In the genomic region with DNA sequence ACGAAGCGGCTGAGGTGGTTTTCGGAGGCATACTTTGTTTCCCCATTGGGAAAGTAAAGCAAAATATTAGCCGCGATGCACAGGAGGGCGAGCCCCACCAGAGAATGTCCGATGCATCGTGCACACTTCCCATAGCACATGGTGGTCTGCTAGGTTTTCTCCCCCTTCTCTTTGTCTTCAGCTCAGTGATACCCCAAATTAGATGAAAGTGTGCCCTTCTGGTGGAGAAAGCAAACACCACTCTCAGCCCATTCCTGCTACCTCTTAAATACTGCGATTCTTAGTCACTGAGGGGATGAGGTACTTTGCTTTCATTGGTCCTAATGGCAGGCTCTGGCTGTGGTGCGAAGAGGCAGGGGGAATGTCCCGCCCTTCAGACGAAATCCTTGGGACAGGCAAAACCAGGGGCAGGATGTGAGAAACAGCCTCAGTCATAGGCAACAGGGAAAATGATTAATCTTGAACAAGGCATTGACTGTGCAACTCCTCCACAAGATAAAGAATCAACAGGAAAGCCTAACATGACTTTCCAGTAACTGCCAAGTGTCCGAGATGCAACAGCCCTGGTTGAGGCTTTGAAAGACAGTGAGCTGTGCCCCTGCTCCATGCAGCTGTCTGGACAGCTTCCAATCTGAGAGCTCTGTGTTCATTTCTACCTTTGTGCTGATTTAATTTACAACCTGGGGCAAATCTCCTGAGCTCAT, we compare ENCODE assay signal across 1 cellular context.
TF ChIP-seq lines count a peak whose summit lies in the region.

Gene TM4SF1 (minus strand): TSS at position 242 of the 704 bp plus-strand sequence. CDS start 102 bp downstream, at position 140.

TF ChIP-seq in HepG2, 621 proteins besides CTCF, POLR2A, EP300 and RAD21 (continued from another document and continues in another):
- TF ChIP-seq, protein P1, sequence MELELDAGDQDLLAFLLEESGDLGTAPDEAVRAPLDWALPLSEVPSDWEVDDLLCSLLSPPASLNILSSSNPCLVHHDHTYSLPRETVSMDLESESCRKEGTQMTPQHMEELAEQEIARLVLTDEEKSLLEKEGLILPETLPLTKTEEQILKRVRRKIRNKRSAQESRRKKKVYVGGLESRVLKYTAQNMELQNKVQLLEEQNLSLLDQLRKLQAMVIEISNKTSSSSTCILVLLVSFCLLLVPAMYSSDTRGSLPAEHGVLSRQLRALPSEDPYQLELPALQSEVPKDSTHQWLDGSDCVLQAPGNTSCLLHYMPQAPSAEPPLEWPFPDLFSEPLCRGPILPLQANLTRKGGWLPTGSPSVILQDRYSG (CRISPR knock-in tag; IDR thresholded peaks at IDR 0.05) = no peak; the same call in 1 of the 2 replicates
- TF ChIP-seq, protein P2, sequence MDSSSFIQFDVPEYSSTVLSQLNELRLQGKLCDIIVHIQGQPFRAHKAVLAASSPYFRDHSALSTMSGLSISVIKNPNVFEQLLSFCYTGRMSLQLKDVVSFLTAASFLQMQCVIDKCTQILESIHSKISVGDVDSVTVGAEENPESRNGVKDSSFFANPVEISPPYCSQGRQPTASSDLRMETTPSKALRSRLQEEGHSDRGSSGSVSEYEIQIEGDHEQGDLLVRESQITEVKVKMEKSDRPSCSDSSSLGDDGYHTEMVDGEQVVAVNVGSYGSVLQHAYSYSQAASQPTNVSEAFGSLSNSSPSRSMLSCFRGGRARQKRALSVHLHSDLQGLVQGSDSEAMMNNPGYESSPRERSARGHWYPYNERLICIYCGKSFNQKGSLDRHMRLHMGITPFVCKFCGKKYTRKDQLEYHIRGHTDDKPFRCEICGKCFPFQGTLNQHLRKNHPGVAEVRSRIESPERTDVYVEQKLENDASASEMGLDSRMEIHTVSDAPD (CRISPR knock-in tag; IDR thresholded peaks at IDR 0.05) = peak; percentile 74; the same call in 1 of the 2 replicates
- TF ChIP-seq, protein P3, sequence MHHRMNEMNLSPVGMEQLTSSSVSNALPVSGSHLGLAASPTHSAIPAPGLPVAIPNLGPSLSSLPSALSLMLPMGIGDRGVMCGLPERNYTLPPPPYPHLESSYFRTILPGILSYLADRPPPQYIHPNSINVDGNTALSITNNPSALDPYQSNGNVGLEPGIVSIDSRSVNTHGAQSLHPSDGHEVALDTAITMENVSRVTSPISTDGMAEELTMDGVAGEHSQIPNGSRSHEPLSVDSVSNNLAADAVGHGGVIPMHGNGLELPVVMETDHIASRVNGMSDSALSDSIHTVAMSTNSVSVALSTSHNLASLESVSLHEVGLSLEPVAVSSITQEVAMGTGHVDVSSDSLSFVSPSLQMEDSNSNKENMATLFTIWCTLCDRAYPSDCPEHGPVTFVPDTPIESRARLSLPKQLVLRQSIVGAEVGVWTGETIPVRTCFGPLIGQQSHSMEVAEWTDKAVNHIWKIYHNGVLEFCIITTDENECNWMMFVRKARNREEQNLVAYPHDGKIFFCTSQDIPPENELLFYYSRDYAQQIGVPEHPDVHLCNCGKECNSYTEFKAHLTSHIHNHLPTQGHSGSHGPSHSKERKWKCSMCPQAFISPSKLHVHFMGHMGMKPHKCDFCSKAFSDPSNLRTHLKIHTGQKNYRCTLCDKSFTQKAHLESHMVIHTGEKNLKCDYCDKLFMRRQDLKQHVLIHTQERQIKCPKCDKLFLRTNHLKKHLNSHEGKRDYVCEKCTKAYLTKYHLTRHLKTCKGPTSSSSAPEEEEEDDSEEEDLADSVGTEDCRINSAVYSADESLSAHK (CRISPR knock-in tag; IDR thresholded peaks at IDR 0.05; ENCODE audit: borderline replicate concordance) = no peak
- no peak for TF ChIP-seq STAT5B (CRISPR knock-in tag; IDR thresholded peaks at IDR 0.05)
- TF ChIP-seq MEF2D (CRISPR knock-in tag; IDR thresholded peaks at IDR 0.05) = no peak
- TF ChIP-seq TARDBP (CRISPR knock-in tag; IDR thresholded peaks at IDR 0.05) = peak; percentile 80; the same call in 1 of the 2 replicates
- TF ChIP-seq ZNF782 (CRISPR knock-in tag; IDR thresholded peaks at IDR 0.05; ENCODE audit: borderline replicate concordance) = peak; percentile 23; the same call in 1 of the 2 replicates
- no peak for TF ChIP-seq ZKSCAN1 (IDR thresholded peaks at IDR 0.05; ENCODE audit: low read length)
- 0 out of 2 replicates have a peak, but pooled peaks have one; percentile 28 for TF ChIP-seq HDAC1 (CRISPR knock-in tag; IDR thresholded peaks at IDR 0.05)
- TF ChIP-seq ZBTB38 (CRISPR knock-in tag; IDR thresholded peaks at IDR 0.05) = peak; percentile 54; the same call in 1 of the 2 replicates
- TF ChIP-seq TBX3 (IDR thresholded peaks at IDR 0.05; ENCODE audit: borderline replicate concordance) = peak; percentile 34; the same call in 1 of the 2 replicates
- peak; percentile 17; the same call in 1 of the 2 replicates for TF ChIP-seq ZNF281 (CRISPR knock-in tag; IDR thresholded peaks at IDR 0.05; ENCODE audit: borderline replicate concordance)
- TF ChIP-seq ZNF850 (CRISPR knock-in tag; conservative IDR thresholded peaks at IDR 0.05) = no peak
- no peak for TF ChIP-seq ZNF260 (CRISPR knock-in tag; IDR thresholded peaks at IDR 0.05; ENCODE audit: borderline replicate concordance, low read depth)
- no peak for TF ChIP-seq ZNF230 (CRISPR knock-in tag; IDR thresholded peaks at IDR 0.05)
- no peak for TF ChIP-seq HES4 (CRISPR knock-in tag; IDR thresholded peaks at IDR 0.05; ENCODE audit: borderline replicate concordance)
- TF ChIP-seq FOXM1 (CRISPR knock-in tag; IDR thresholded peaks at IDR 0.05) = no peak
- TF ChIP-seq, protein P4, sequence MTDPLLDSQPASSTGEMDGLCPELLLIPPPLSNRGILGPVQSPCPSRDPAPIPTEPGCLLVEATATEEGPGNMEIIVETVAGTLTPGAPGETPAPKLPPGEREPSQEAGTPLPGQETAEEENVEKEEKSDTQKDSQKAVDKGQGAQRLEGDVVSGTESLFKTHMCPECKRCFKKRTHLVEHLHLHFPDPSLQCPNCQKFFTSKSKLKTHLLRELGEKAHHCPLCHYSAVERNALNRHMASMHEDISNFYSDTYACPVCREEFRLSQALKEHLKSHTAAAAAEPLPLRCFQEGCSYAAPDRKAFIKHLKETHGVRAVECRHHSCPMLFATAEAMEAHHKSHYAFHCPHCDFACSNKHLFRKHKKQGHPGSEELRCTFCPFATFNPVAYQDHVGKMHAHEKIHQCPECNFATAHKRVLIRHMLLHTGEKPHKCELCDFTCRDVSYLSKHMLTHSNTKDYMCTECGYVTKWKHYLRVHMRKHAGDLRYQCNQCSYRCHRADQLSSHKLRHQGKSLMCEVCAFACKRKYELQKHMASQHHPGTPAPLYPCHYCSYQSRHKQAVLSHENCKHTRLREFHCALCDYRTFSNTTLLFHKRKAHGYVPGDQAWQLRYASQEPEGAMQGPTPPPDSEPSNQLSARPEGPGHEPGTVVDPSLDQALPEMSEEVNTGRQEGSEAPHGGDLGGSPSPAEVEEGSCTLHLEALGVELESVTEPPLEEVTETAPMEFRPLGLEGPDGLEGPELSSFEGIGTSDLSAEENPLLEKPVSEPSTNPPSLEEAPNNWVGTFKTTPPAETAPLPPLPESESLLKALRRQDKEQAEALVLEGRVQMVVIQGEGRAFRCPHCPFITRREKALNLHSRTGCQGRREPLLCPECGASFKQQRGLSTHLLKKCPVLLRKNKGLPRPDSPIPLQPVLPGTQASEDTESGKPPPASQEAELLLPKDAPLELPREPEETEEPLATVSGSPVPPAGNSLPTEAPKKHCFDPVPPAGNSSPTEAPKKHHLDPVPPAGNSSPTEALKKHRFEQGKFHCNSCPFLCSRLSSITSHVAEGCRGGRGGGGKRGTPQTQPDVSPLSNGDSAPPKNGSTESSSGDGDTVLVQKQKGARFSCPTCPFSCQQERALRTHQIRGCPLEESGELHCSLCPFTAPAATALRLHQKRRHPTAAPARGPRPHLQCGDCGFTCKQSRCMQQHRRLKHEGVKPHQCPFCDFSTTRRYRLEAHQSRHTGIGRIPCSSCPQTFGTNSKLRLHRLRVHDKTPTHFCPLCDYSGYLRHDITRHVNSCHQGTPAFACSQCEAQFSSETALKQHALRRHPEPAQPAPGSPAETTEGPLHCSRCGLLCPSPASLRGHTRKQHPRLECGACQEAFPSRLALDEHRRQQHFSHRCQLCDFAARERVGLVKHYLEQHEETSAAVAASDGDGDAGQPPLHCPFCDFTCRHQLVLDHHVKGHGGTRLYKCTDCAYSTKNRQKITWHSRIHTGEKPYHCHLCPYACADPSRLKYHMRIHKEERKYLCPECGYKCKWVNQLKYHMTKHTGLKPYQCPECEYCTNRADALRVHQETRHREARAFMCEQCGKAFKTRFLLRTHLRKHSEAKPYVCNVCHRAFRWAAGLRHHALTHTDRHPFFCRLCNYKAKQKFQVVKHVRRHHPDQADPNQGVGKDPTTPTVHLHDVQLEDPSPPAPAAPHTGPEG (CRISPR knock-in tag; IDR thresholded peaks at IDR 0.05) = peak; percentile 58; the same call in 1 of the 2 replicates
- TF ChIP-seq, protein P5, sequence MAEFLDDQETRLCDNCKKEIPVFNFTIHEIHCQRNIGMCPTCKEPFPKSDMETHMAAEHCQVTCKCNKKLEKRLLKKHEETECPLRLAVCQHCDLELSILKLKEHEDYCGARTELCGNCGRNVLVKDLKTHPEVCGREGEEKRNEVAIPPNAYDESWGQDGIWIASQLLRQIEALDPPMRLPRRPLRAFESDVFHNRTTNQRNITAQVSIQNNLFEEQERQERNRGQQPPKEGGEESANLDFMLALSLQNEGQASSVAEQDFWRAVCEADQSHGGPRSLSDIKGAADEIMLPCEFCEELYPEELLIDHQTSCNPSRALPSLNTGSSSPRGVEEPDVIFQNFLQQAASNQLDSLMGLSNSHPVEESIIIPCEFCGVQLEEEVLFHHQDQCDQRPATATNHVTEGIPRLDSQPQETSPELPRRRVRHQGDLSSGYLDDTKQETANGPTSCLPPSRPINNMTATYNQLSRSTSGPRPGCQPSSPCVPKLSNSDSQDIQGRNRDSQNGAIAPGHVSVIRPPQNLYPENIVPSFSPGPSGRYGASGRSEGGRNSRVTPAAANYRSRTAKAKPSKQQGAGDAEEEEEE (CRISPR knock-in tag; IDR thresholded peaks at IDR 0.05; ENCODE audit: borderline replicate concordance) = no peak
- TF ChIP-seq ZKSCAN8 (CRISPR knock-in tag; IDR thresholded peaks at IDR 0.05; ENCODE audit: borderline replicate concordance) = peak; percentile 53
- TF ChIP-seq KDM2A (CRISPR knock-in tag; IDR thresholded peaks at IDR 0.05; ENCODE audit: borderline replicate concordance, low read depth) = peak; percentile 65
- TF ChIP-seq SP140L (CRISPR knock-in tag; IDR thresholded peaks at IDR 0.05; ENCODE audit: borderline replicate concordance) = peak; percentile 25; the same call in 1 of the 2 replicates
- no peak for TF ChIP-seq CHCHD3 (CRISPR knock-in tag; IDR thresholded peaks at IDR 0.05)
- no peak for TF ChIP-seq ATRX (CRISPR knock-in tag; IDR thresholded peaks at IDR 0.05; ENCODE audit: borderline replicate concordance)
- TF ChIP-seq KDM5B (CRISPR knock-in tag; IDR thresholded peaks at IDR 0.05; ENCODE audit: borderline replicate concordance) = peak; percentile 53; the same call in 1 of the 2 replicates
- TF ChIP-seq KDM3A (CRISPR knock-in tag; IDR thresholded peaks at IDR 0.05; ENCODE audit: low read depth) = no peak
- no peak for TF ChIP-seq RARG (CRISPR knock-in tag; IDR thresholded peaks at IDR 0.05; ENCODE audit: low read depth)
- no peak; the same call in 1 of the 2 replicates for TF ChIP-seq TOE1 (CRISPR knock-in tag; IDR thresholded peaks at IDR 0.05)
- no peak for TF ChIP-seq PCBP2 (optimal IDR thresholded peaks at IDR 0.05; ENCODE audit: low read depth, low read length, poor library complexity, severe bottlenecking)
- TF ChIP-seq REXO4 (CRISPR knock-in tag; IDR thresholded peaks at IDR 0.05; ENCODE audit: borderline replicate concordance) = no peak
- TF ChIP-seq PAF1 (CRISPR knock-in tag; IDR thresholded peaks at IDR 0.05) = no peak
- TF ChIP-seq ZNF552 (CRISPR knock-in tag; IDR thresholded peaks at IDR 0.05; ENCODE audit: borderline replicate concordance) = 0 out of 2 replicates have a peak, but pooled peaks have one; percentile 23
- no peak for TF ChIP-seq SP2 (CRISPR knock-in tag; IDR thresholded peaks at IDR 0.05)
- TF ChIP-seq, protein P6, sequence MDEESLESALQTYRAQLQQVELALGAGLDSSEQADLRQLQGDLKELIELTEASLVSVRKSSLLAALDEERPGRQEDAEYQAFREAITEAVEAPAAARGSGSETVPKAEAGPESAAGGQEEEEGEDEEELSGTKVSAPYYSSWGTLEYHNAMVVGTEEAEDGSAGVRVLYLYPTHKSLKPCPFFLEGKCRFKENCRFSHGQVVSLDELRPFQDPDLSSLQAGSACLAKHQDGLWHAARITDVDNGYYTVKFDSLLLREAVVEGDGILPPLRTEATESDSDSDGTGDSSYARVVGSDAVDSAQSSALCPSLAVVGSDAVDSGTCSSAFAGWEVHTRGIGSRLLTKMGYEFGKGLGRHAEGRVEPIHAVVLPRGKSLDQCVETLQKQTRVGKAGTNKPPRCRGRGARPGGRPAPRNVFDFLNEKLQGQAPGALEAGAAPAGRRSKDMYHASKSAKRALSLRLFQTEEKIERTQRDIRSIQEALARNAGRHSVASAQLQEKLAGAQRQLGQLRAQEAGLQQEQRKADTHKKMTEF (CRISPR knock-in tag; IDR thresholded peaks at IDR 0.05) = peak; percentile 76
- TF ChIP-seq, protein P7, sequence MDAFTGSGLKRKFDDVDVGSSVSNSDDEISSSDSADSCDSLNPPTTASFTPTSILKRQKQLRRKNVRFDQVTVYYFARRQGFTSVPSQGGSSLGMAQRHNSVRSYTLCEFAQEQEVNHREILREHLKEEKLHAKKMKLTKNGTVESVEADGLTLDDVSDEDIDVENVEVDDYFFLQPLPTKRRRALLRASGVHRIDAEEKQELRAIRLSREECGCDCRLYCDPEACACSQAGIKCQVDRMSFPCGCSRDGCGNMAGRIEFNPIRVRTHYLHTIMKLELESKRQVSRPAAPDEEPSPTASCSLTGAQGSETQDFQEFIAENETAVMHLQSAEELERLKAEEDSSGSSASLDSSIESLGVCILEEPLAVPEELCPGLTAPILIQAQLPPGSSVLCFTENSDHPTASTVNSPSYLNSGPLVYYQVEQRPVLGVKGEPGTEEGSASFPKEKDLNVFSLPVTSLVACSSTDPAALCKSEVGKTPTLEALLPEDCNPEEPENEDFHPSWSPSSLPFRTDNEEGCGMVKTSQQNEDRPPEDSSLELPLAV (CRISPR knock-in tag; conservative IDR thresholded peaks at IDR 0.05; ENCODE audit: low read depth) = no peak
- TF ChIP-seq ZBTB20 (CRISPR knock-in tag; IDR thresholded peaks at IDR 0.05; ENCODE audit: borderline replicate concordance, low read depth) = no peak; the same call in 1 of the 2 replicates
- peak; percentile 100 for TF ChIP-seq DRAP1 (CRISPR knock-in tag; IDR thresholded peaks at IDR 0.05)
